Comparison of ENCODE assay signal across 8 cellular contexts in the genomic region with DNA sequence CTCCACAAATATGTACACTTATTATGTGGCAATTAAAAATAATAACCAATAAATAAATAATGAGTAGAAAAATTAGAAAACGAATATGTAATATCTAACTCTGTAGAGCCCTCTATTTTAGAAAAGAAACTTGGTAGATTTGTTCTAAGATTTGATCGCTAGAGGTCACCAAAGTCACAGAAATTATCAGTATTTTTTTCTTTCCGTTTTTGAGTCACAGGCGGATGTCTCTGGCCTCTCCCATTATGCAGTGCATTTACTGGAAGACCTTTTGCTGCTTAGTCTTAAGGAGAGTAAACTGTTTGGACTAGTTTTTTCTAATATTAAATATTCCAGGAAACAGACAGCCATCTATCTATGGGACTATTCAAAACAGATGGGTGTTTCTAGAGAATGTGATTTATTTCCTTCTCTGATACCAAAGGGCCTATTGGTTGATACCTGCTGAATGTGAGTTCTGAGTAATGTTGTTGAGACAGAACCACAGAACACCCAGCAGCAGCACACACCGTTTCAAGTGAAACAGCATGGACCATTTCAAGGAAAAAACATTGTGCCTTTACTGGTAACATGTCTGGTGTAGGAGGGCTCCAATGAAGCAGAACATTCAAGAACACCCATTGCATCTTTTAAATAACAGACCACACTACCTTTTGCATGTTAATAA. TPM values are rescaled to one million over a fixed set of nuclear protein-coding genes. Genes with fewer than 3 reads are reported as not detected.
A peak's percentile ranks its signal among the peaks of the same experiment; 100 is the strongest.
DNase-seq lines count a peak whose midpoint lies in the region; ATAC-seq and TF ChIP-seq lines count a peak whose summit lies in the region.

No MANE protein-coding gene starts in this region.

- intact Hi-C loops in heart left ventricle (cut with DNase I) = loop anchor here in 9 of 10 donors (2.0 to 10.0 kb wide), 7 partner anchors 610 to 1440 kb away; a partner anchor contains a TSS

- H3K27me3 ChIP-seq in heart left ventricle = no peaks in the 10 kb centered on the region

- 2 to 6% (median 4%) methylated on average over 5 of the region's 5 CpGs for WGBS in heart left ventricle, 4 donors

- DNase-seq in NCI-H1092 treated with DMSO at 0.1 percent for 48 hours (lab: John Stamatoyannopoulos, UW) (peak; percentile 42), NCI-H1092 (lab: John Stamatoyannopoulos, UW) (no peak), NCI-H460 (ENCODE audit: extremely low read depth, low read depth) (peak; percentile 39), heart left ventricle (no peak), skeletal muscle cell (ENCODE audit: low read depth) (peak; percentile 14)
- no peak for DNase-seq in activated naive CD8-positive, alpha-beta T cell treated with anti-CD3 and anti-CD28 coated beads for 36 hours

- no peaks in the 10 kb centered on the region for H3K36me3 Mint-ChIP-seq in activated naive CD8-positive, alpha-beta T cell treated with anti-CD3 and anti-CD28 coated beads for 36 hours

- peaks cover 12% of the 10 kb centered on the region for H3K4me1 Mint-ChIP-seq in activated naive CD8-positive, alpha-beta T cell treated with anti-CD3 and anti-CD28 coated beads for 36 hours

- peaks cover 0 to 3% (median 0%) of the 10 kb centered on the region in 12 donors for H3K4me1 ChIP-seq in heart left ventricle

- H3K27ac Mint-ChIP-seq in activated naive CD8-positive, alpha-beta T cell treated with anti-CD3 and anti-CD28 coated beads for 36 hours = peak overlapping the region; percentile 69

- no peak for TF ChIP-seq POLR2A in heart left ventricle (IDR thresholded peaks at IDR 0.05)

- peak; percentile 21 to 63 (median 48) for TF ChIP-seq CTCF in heart left ventricle (IDR thresholded peaks at IDR 0.05)

- no peaks in the 10 kb centered on the region for H3K27me3 Mint-ChIP-seq in activated naive CD8-positive, alpha-beta T cell treated with anti-CD3 and anti-CD28 coated beads for 36 hours

- ATAC-seq in GM19324 (IDR thresholded peaks at IDR 0.05; ENCODE audit: low FRiP score, unreplicated experiment) (peak; percentile 62), HG03159 (IDR thresholded peaks at IDR 0.05; ENCODE audit: unreplicated experiment) (peak; percentile 79), heart left ventricle (peak in 3 of 4 donors; percentile 54 to 72 (median 62))

- H3K27ac ChIP-seq in heart left ventricle = no peak overlapping the region

- H3K36me3 ChIP-seq in heart left ventricle = no peaks in the 10 kb centered on the region

- no peak overlapping the region for H3K4me3 Mint-ChIP-seq in activated naive CD8-positive, alpha-beta T cell treated with anti-CD3 and anti-CD28 coated beads for 36 hours

- no peaks in the 10 kb centered on the region for H3K9me3 Mint-ChIP-seq in activated naive CD8-positive, alpha-beta T cell treated with anti-CD3 and anti-CD28 coated beads for 36 hours

- no peaks in the 10 kb centered on the region for H3K9me3 ChIP-seq in heart left ventricle

- H3K4me3 ChIP-seq in heart left ventricle (no peak overlapping the region), skeletal muscle cell (ENCODE audit: low read depth, low read length) (no peak overlapping the region)

RNA-seq across cellular contexts. Expression of a gene that starts 34.0 kb away (rescaled TPM):
- not detected in 2 replicates for total RNA-seq in NCI-H460 (2014; rRNA removed; shearing (Covaris generic))
- polyA plus RNA-seq in NCI-H460 (2014; cell fraction: nucleus; rRNA removed) = not detected in 2 replicates
- not detected for total RNA-seq in activated naive CD8-positive, alpha-beta T cell treated with anti-CD3 and anti-CD28 coated beads for 36 hours
- not detected for total RNA-seq in heart left ventricle
- polyA plus RNA-seq in heart left ventricle = not detected

Comparison
In these comparisons a context has a peak if more than half of its experiments do, and no peak if none do; other contexts are left out.
1. DNase-seq: peak in NCI-H1092 treated with DMSO at 0.1 percent for 48 hours (single experiment), NCI-H460 (single experiment) and skeletal muscle cell (single experiment); none in NCI-H1092 (single experiment), activated naive CD8-positive, alpha-beta T cell treated with anti-CD3 and anti-CD28 coated beads for 36 hours (single experiment) and heart left ventricle (0 of 5).
2. Peak in every context shown above with its lines, with median percentiles within 50 percentile points of each other: ATAC-seq.